ENCODE assay signal across 13 cellular contexts in genomic region chr13:104833221-104833620, GRCh38.
DNase-seq lines count a peak whose midpoint lies in the region; ATAC-seq and TF ChIP-seq lines count a peak whose summit lies in the region.
"Had no signal": no experiment of that assay in that cellular context is flagged by ENCODE, and none has a peak within 500 bp of the region (broad histone marks: within the 10 kb centered on the region; RNA-seq: fewer than 3 reads in every experiment).

No MANE protein-coding gene starts in this region.

- TF ChIP-seq POLR2A in NB4 (IDR thresholded peaks at IDR 0.05; ENCODE audit: extremely low read depth, insufficient read length): no peak

- no peaks in the 10 kb centered on the region for H4K20me1 ChIP-seq in DND-41 (ENCODE audit: insufficient read depth, low read length)
- H4K20me1 ChIP-seq: BLaER1 had no signal

- H3K36me3 ChIP-seq in DND-41 (ENCODE audit: insufficient read depth, low read length) (peaks cover 26% of the 10 kb centered on the region), mesendoderm (ENCODE audit: control insufficient read depth, insufficient read depth, low read length) (no peaks in the 10 kb centered on the region)
- H3K36me3 ChIP-seq: BLaER1 had no signal

- H2BK5ac ChIP-seq in mesendoderm (ENCODE audit: low read length): no peak overlapping the region

- peak; percentile 12; the same call in 1 of the 3 replicates for ATAC-seq in DND-41 (ENCODE audit: insufficient read depth, low read depth)
- ATAC-seq: A549, GM12878 had no signal

- no peaks in the 10 kb centered on the region for H3K27me3 ChIP-seq in DND-41 (ENCODE audit: insufficient read depth, low read length, poor library complexity)
- no peaks in the 10 kb centered on the region for H3K27me3 ChIP-seq in mesendoderm (ENCODE audit: insufficient read depth, low read length, poor library complexity)
- H3K27me3 ChIP-seq: BLaER1 had no signal

- H3K23ac ChIP-seq in mesendoderm (ENCODE audit: low read length): no peak overlapping the region

- no peak overlapping the region for H3K18ac ChIP-seq in mesendoderm (ENCODE audit: low read length)

- no peak overlapping the region for H3K4ac ChIP-seq in mesendoderm (ENCODE audit: low read depth, low read length)

- H3K9me3 ChIP-seq in DND-41 (ENCODE audit: insufficient read depth, low read length, severe bottlenecking): no peaks in the 10 kb centered on the region
- H3K9me3 ChIP-seq: A549, BLaER1 had no signal

- no peak overlapping the region for H2BK120ac ChIP-seq in mesendoderm (ENCODE audit: low read depth, low read length)

- 100% methylated on average over 1 of the region's 1 CpG for WGBS in mesendoderm (ENCODE audit: extremely low coverage, insufficient coverage, low lambda C conversion rate)

- TF ChIP-seq CTCF in DND-41 (IDR thresholded peaks at IDR 0.05; ENCODE audit: borderline replicate concordance, extremely low read depth, low read length, poor library complexity, severe bottlenecking) (no peak), NB4 (IDR thresholded peaks at IDR 0.05; ENCODE audit: low read depth, low read length) (no peak)

- H4K8ac ChIP-seq in mesendoderm (ENCODE audit: low read depth, low read length): no peak overlapping the region

- H3K9ac ChIP-seq in DND-41 (ENCODE audit: low read depth, low read length): peak overlapping the region; percentile 67
- no peak overlapping the region for H3K9ac ChIP-seq in mesendoderm (ENCODE audit: low read length)
- H3K9ac ChIP-seq: BLaER1, GM23248 had no signal

- no peak overlapping the region for H3K56ac ChIP-seq in mesendoderm (ENCODE audit: low read length)

- peak overlapping the region; percentile 95 for H3K27ac ChIP-seq in DND-41 (ENCODE audit: low read length)
- H3K27ac ChIP-seq in mesendoderm (ENCODE audit: low read depth, low read length): no peak overlapping the region
- H3K27ac ChIP-seq: A549, BLaER1, GM23248, HL-60 had no signal

- H2AFZ ChIP-seq in DND-41 (ENCODE audit: low read depth, low read length): peak overlapping the region; percentile 19; the same call in 1 of the 2 replicates
- H2AFZ ChIP-seq: GM23248 had no signal

- peaks cover 71% of the 10 kb centered on the region for H3K4me1 ChIP-seq in DND-41 (ENCODE audit: insufficient read depth, low read length)
- H3K4me1 ChIP-seq in mesendoderm (ENCODE audit: control insufficient read depth, low read depth, low read length): no peaks in the 10 kb centered on the region
- H3K4me1 ChIP-seq: A549, BLaER1 had no signal

- H2BK15ac ChIP-seq in mesendoderm (replicated peaks; ENCODE audit: low read depth): no peak overlapping the region

- H4K5ac ChIP-seq in mesendoderm (ENCODE audit: low read length): no peak overlapping the region

- H3K4me3 ChIP-seq in DND-41 (ENCODE audit: low read depth in 1 of 2, low read length in 2 of 2) (peak overlapping the region; percentile 15 to 57; a peak in 3 of 4 replicates), NB4 (ENCODE audit: low read depth, low read length) (no peak overlapping the region), mesendoderm (ENCODE audit: low read length) (no peak overlapping the region)
- H3K4me3 ChIP-seq: A549, BLaER1, GM12878, GM23248 had no signal

- peak overlapping the region; percentile 60 for H3K4me2 ChIP-seq in DND-41 (ENCODE audit: insufficient read depth, low read length)
- no peak overlapping the region for H3K4me2 ChIP-seq in mesendoderm (ENCODE audit: low read length)
- H3K4me2 ChIP-seq: A549, BLaER1 had no signal

- DNase-seq in AML-193 (lab: John Stamatoyannopoulos, UW) (peak; percentile 37 to 47), DND-41 (peak; percentile 55), NB4 (ENCODE audit: low read depth) (peak; percentile 9), mesendoderm (peak; percentile 33), dedifferentiated amniotic fluid mesenchymal stem cell (ENCODE audit: extremely low spot score) (no peak), UCSD-AML1 (lab: John Stamatoyannopoulos, UW; ENCODE audit: unreplicated experiment) (no peak), NCI-H2227 treated with DMSO at 0.1 percent for 48 hours (lab: John Stamatoyannopoulos, UW) (no peak)
- DNase-seq: GM23248, H7 had no signal

- H3K79me2 ChIP-seq in DND-41 (ENCODE audit: insufficient read depth, low read length) (peaks cover 98% of the 10 kb centered on the region), mesendoderm (ENCODE audit: control insufficient read depth, insufficient read depth, low read length) (no peaks in the 10 kb centered on the region)

- no peaks in the 10 kb centered on the region for H3K79me1 ChIP-seq in mesendoderm (ENCODE audit: low read length)

- H2AK5ac ChIP-seq in mesendoderm (ENCODE audit: low read length): no peak overlapping the region

Comparison
In these comparisons a context has a peak if more than half of its experiments do, and no peak if none do; other contexts are left out.
1. DNase-seq: peak in AML-193 (2 of 2), DND-41 (single experiment), NB4 (single experiment) and mesendoderm (single experiment); none in dedifferentiated amniotic fluid mesenchymal stem cell (single experiment), UCSD-AML1 (single experiment) and NCI-H2227 treated with DMSO at 0.1 percent for 48 hours (single experiment).
2. H3K4me3 ChIP-seq: peak in DND-41 (2 of 2); none in NB4 (single experiment) and mesendoderm (single experiment).